In genomic region chr12:116201359-116201758, GRCh38 we compare ENCODE assay signal across 17 cellular contexts.
"Had no signal": no experiment of that assay in that cellular context is flagged by ENCODE, and none has a peak within 500 bp of the region (broad histone marks: within the 10 kb centered on the region; RNA-seq: fewer than 3 reads in every experiment).

No MANE protein-coding gene starts in this region.

- FAIRE-seq: endothelial cell of umbilical vein, TTC549 had no signal

- H3K4me3 ChIP-seq: cardiac muscle cell, esophagus muscularis mucosa, skin epidermis had no signal

- H3K9me3 ChIP-seq: esophagus muscularis mucosa had no signal

- H3K36me3 ChIP-seq: cardiac muscle cell, esophagus muscularis mucosa had no signal

- H3K27me3 ChIP-seq: cardiac muscle cell, esophagus muscularis mucosa had no signal

- ATAC-seq: activated CD4-positive, alpha-beta T cell treated with anti-CD3 and anti-CD28 coated beads for 36 hours; left ventricle myocardium superior; naive thymus-derived CD8-positive, alpha-beta T cell; stimulated activated memory B cell treated with anti-CD40 and anti-IgM and Interleukin-4, amounts not matched to agents 10 μg/mL and 1 μg/mL and 100 μg/mL, for 72 hours; WTC11 had no signal

- H3K27ac ChIP-seq: esophagus muscularis mucosa had no signal

- DNase-seq: activated CD4-positive, alpha-beta T cell treated with anti-CD3 and anti-CD28 coated beads for 36 hours; activated CD4-positive, alpha-beta T cell treated with anti-CD3 and anti-CD28 coated beads, Interleukin-2, amount 50 U/mL, for 48 hours; amniotic stem cell; dermis blood vessel endothelial cell; effector memory CD4-positive, alpha-beta T cell; immature natural killer cell; left ventricle myocardium superior; naive thymus-derived CD8-positive, alpha-beta T cell; retina; stimulated activated CD4-positive, alpha-beta T cell treated with anti-CD3 and anti-CD28 coated beads, Interleukin-4, amount 100 ng/mL, for 4 hours had no signal
